17 cellular contexts compared by ENCODE assay signal in genomic region chr15:90729266-90729665, GRCh38. TPM values are rescaled to one million over a fixed set of nuclear protein-coding genes. Genes with fewer than 3 reads are reported as not detected.
A peak's percentile ranks its signal among the peaks of the same experiment; 100 is the strongest.
DNase-seq lines count a peak whose midpoint lies in the region; ATAC-seq, FAIRE-seq and TF ChIP-seq lines count a peak whose summit lies in the region.
"Had no signal": no experiment of that assay in that cellular context is flagged by ENCODE, and none has a peak within 500 bp of the region (broad histone marks: within the 10 kb centered on the region; RNA-seq: fewer than 3 reads in every experiment).

No MANE protein-coding gene starts in this region.

- 100% methylated on average over 2 of the region's 2 CpGs for WGBS in K562 (ENCODE audit: insufficient coverage, low coverage, missing lambda C conversion rate)
- 89% methylated on average over 2 of the region's 2 CpGs for WGBS in right cardiac atrium

- no peak for TF ChIP-seq EP300 in K562 (IDR thresholded peaks at IDR 0.05; ENCODE audit: low read length)

- no peaks in the 10 kb centered on the region for H3K9me1 ChIP-seq in K562 (ENCODE audit: control insufficient read depth, insufficient read depth, low read length)

- FAIRE-seq in K562 (lab: Jason Lieb, UNC): peak; percentile 54

- DNase-seq in CD1c-positive myeloid dendritic cell (ENCODE audit: extremely low spot score): peak; percentile 26
- DNase-seq in KBM-7: peak; percentile 79
- DNase-seq in SKM-1 (lab: John Stamatoyannopoulos, UW; ENCODE audit: unreplicated experiment): peak; percentile 33
- DNase-seq in K562 (ENCODE audit: extremely low read depth in 1 of 4, low spot score in 3 of 4): no peak
- DNase-seq in ascending aorta (ENCODE audit: low spot score in 2 of 2): no peak
- no peak for DNase-seq in GM13977 (ENCODE audit: low spot score)
- no peak for DNase-seq in right cardiac atrium
- DNase-seq: CD8-positive, alpha-beta T cell; DMS79; GM23248; HCEC 1CT; NCI-H1105; NCI-H187; NCI-H345; NCI-H748 treated with DMSO at 0.1 percent for 48 hours; T-helper 1 cell had no signal

- no peak overlapping the region for H3K4me3 ChIP-seq in K562
- H3K4me3 ChIP-seq in ascending aorta: no peak overlapping the region
- no peak overlapping the region for H3K4me3 ChIP-seq in right cardiac atrium (ENCODE audit: low read length)
- H3K4me3 ChIP-seq: GM23248 had no signal

- ATAC-seq in K562: no peak
- no peak for ATAC-seq in right cardiac atrium
- ATAC-seq: CD8-positive, alpha-beta T cell; Panc1 had no signal

- H3K36me3 ChIP-seq in K562 (ENCODE audit: control insufficient read depth, insufficient read depth, low read length): peaks cover 63% of the 10 kb centered on the region; the same call in 2 of the 3 replicates
- H3K36me3 ChIP-seq in ascending aorta: no peaks in the 10 kb centered on the region

- H3K27me3 ChIP-seq in K562 (ENCODE audit: control insufficient read depth in 2 of 2, insufficient read depth in 2 of 2, low read length in 2 of 2) (no peaks in the 10 kb centered on the region), ascending aorta (no peaks in the 10 kb centered on the region), right cardiac atrium (ENCODE audit: control insufficient read depth, insufficient read depth) (no peaks in the 10 kb centered on the region)

- TF ChIP-seq RAD21 in K562 (CRISPR knock-in tag; conservative IDR thresholded peaks at IDR 0.05 in 1 of 2, IDR thresholded peaks at IDR 0.05 in 1 of 2): no peak

- CTCF ChIA-PET in K562 (lab: Yijun Ruan, JAX; ENCODE audit: low intra/inter-chr PET ratio): interaction anchor here (0.6 kb wide), 1 partner anchor 9 kb away, joined by 3 read pairs; no protein-coding TSS in a partner anchor

- intact Hi-C loops in K562 (cut with micrococcal nuclease): no loop called here
- intact Hi-C loops in ascending aorta (cut with DNase I): no loop called here
- intact Hi-C loops in right cardiac atrium (cut with DNase I): no loop called here

- TF ChIP-seq CTCF in K562 (IDR thresholded peaks at IDR 0.05 in 2 of 3, conservative IDR thresholded peaks at IDR 0.05 in 1 of 3; ENCODE audit: insufficient read depth in 2 of 3, low read depth in 1 of 3, low read length in 3 of 3) (no peak), ascending aorta (IDR thresholded peaks at IDR 0.05) (no peak), GM13977 (IDR thresholded peaks at IDR 0.05; ENCODE audit: extremely low read depth, insufficient read depth, missing control alignments) (no peak)

- no TSS peak for BruUV-seq in K562 (replicated peaks; lab: Mats Ljungman, UMichigan)

- H3K27ac ChIP-seq in K562 (ENCODE audit: extremely low read depth, low read depth, low read length): no peak overlapping the region
- no peak overlapping the region for H3K27ac ChIP-seq in ascending aorta
- H3K27ac ChIP-seq in right cardiac atrium (ENCODE audit: low read length): no peak overlapping the region
- H3K27ac ChIP-seq: GM23248 had no signal

- no peak overlapping the region for H2AFZ ChIP-seq in K562 (ENCODE audit: low read depth, low read length)
- H2AFZ ChIP-seq: GM23248 had no signal

- TF ChIP-seq POLR2A in K562 (conservative IDR thresholded peaks at IDR 0.05): no peak

- in situ Hi-C loops in KBM-7 (cut with MboI; ENCODE audit: low pct_unique_long_range_greater_than_20kb, low sequenced_read_pairs): no loop called here
- in situ Hi-C loops in K562 (cut with MboI): no loop called here
- in situ Hi-C loops in GM13977 (cut with MboI; ENCODE audit: low pct_unique_long_range_greater_than_20kb, low sequenced_read_pairs, unreplicated experiment): no loop called here

- no peak overlapping the region for H3K9ac ChIP-seq in K562 (ENCODE audit: insufficient read depth in 1 of 2, low read depth in 2 of 2, low read length in 2 of 2)
- H3K9ac ChIP-seq: GM23248 had no signal

- no peaks in the 10 kb centered on the region for H4K20me1 ChIP-seq in K562 (replicated peaks; ENCODE audit: control insufficient read depth, insufficient read depth, low read length)

- H3K79me2 ChIP-seq in K562 (ENCODE audit: control insufficient read depth, insufficient read depth, low read length): peaks cover 89% of the 10 kb centered on the region

- no peak overlapping the region for H3K4me2 ChIP-seq in K562 (ENCODE audit: insufficient read depth, low read length)

- H3K4me1 ChIP-seq in K562 (replicated peaks in 1 of 2; ENCODE audit: control insufficient read depth in 2 of 2, insufficient read depth in 2 of 2, low read length in 2 of 2) (no peaks in the 10 kb centered on the region), ascending aorta (no peaks in the 10 kb centered on the region), right cardiac atrium (ENCODE audit: control insufficient read depth, insufficient read depth, low read length) (no peaks in the 10 kb centered on the region)

- H3K9me3 ChIP-seq in K562 (replicated peaks; ENCODE audit: control insufficient read depth, insufficient read depth, low read depth, low read length) (peaks cover 3% of the 10 kb centered on the region; the same call in 1 of the 2 replicates), ascending aorta (no peaks in the 10 kb centered on the region), right cardiac atrium (ENCODE audit: control insufficient read depth, low read length) (no peaks in the 10 kb centered on the region)

- POLR2A ChIA-PET in K562 (lab: Yijun Ruan, JAX): interaction anchor here (1.2 kb wide), 1 partner anchor 81 kb away, joined by 3 read pairs; no protein-coding TSS in a partner anchor

TF ChIP-seq in K562, 482 proteins besides CTCF, POLR2A, EP300 and RAD21 (continues in another document):
- TF ChIP-seq NR1H2 (CRISPR knock-in tag; IDR thresholded peaks at IDR 0.05) (no peak), ESRRA (IDR thresholded peaks at IDR 0.05; ENCODE audit: borderline replicate concordance, low read depth) (no peak), MTA1 (IDR thresholded peaks at IDR 0.05; ENCODE audit: borderline replicate concordance) (no peak), CHD2 (IDR thresholded peaks at IDR 0.05; ENCODE audit: low read depth, low read length) (no peak), PYGO2 (tag; IDR thresholded peaks at IDR 0.05) (no peak), MAFK (IDR thresholded peaks at IDR 0.05; ENCODE audit: low read length) (no peak), ERF (CRISPR knock-in tag; IDR thresholded peaks at IDR 0.05) (no peak), ZNF57 (CRISPR knock-in tag; IDR thresholded peaks at IDR 0.05) (no peak), FOS (IDR thresholded peaks at IDR 0.05; ENCODE audit: extremely low read depth, insufficient read length) (no peak), UBTF (IDR thresholded peaks at IDR 0.05; ENCODE audit: borderline replicate concordance in 1 of 2, low read depth in 2 of 2, low read length in 2 of 2) (no peak), ZBTB12 (CRISPR knock-in tag; IDR thresholded peaks at IDR 0.05) (no peak), HDAC8 (tag; IDR thresholded peaks at IDR 0.05) (no peak)

RNA-seq across cellular contexts. Expression of gene BLM, which starts 12.1 kb away (rescaled TPM):
- total RNA-seq in K562 (2011; cell fraction: chromatin; rRNA removed; ENCODE audit: low replicate concordance): 33.0 and 98.2 TPM in 2 replicates
- total RNA-seq in K562 (2011; cell fraction: nucleolus; rRNA removed): 9.7 and 20.7 TPM in 2 replicates
- 25.2 and 32.3 TPM in 2 replicates for total RNA-seq in K562 (2011; cell fraction: nucleoplasm; rRNA removed)
- total RNA-seq in K562 (2014; rRNA removed) (37.9 and 52.4 TPM in 2 replicates), K562 (2014; rRNA removed; fragmentation: Illumina TruSeq; extraction: Trizol) (56.0 and 62.5 TPM in 2 replicates), K562 (2015; rRNA removed; fragmentation: Illumina TruSeq; extraction: Trizol) (49.5 and 51.5 TPM in 2 replicates), K562 (2021) (43.4 and 43.9 TPM in 2 replicates), ascending aorta (0.11 TPM), right cardiac atrium (10 to 100 TPM in 3 of 4 donors, 1 to 10 TPM in 1; 8.1 to 45.3 (median 29.0) TPM)
- polyA plus RNA-seq in K562 (2011; rRNA removed) (36.5 and 45.5 TPM in 2 replicates), K562 (2014; fragmentation: Illumina TruSeq; extraction: Trizol) (28.0 and 41.6 TPM in 2 replicates), K562 (2014; fragmentation: Nextera tagmentation; extraction: Ambion mirVana) (10 to 100 TPM; 21.0 to 29.7 TPM), K562 (2014; rRNA removed) (22.6 and 35.7 TPM in 2 replicates), right cardiac atrium (17.3 TPM)
- polyA plus RNA-seq in K562 (2011; cell fraction: cytosol; rRNA removed): 13.9 and 18.1 TPM in 2 replicates
- 47.2 and 66.0 TPM in 2 replicates for polyA plus RNA-seq in K562 (2011; cell fraction: nucleus; rRNA removed)
- polyA plus RNA-seq in K562 (2012): 24.4 and 33.5 TPM in 2 replicates
- 76.2 and 80.4 TPM in 2 replicates for polyA minus RNA-seq in K562 (2011; rRNA and poly(A)+ RNA removed)
- 11.6 and 17.2 TPM in 2 replicates for polyA minus RNA-seq in K562 (2011; cell fraction: cytosol; rRNA and poly(A)+ RNA removed)
- polyA minus RNA-seq in K562 (2011; cell fraction: nucleus; rRNA and poly(A)+ RNA removed): 14.8 and 27.4 TPM in 2 replicates

Comparison
In these comparisons a context has a peak if more than half of its experiments do, and no peak if none do; other contexts are left out.
1. DNase-seq: peak in CD1c-positive myeloid dendritic cell (single experiment), KBM-7 (single experiment) and SKM-1 (single experiment); none in K562 (0 of 4), ascending aorta (0 of 2), GM13977 (single experiment) and right cardiac atrium (0 of 3).